ENCODE assay signal across 19 cellular contexts in the genomic region with DNA sequence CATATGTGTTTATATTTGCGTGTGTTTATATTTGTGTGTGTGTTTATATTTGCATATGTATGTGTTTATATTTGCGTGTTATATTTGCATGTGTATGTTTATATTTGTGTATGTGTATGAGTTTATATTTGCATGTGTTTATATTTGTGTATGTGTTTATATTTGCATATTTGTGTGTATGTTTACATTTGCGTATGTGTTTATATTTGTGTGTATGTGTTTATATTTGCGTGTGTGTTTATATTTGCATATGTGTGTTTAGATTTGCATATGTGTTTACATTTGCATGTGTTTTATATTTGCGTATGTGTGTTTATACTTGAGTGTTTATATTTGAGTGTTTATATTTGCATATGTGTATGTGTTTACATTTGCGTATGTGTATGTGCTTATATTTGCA.
"Had no signal": no experiment of that assay in that cellular context is flagged by ENCODE, and none has a peak within 500 bp of the region (broad histone marks: within the 10 kb centered on the region; RNA-seq: fewer than 3 reads in every experiment).

No MANE protein-coding gene starts in this region.

- H3K9me2 ChIP-seq: SK-N-SH had no signal

- H3K4me2 ChIP-seq: KMS-11, SK-N-SH had no signal

- H3K9me3 ChIP-seq: SK-N-SH had no signal

- H3K27ac ChIP-seq: KMS-11, RWPE1 had no signal

- DNase-seq: NCI-H1048; NCI-H1105; NCI-H1417; NCI-H1436 treated with DMSO at 0.1 percent for 48 hours; NCI-H1694; NCI-H187 treated with DMSO at 0.1 percent for 48 hours; NCI-H2029 treated with DMSO at 0.1 percent for 48 hours; NCI-H2171 treated with DMSO at 0.1 percent for 48 hours; NCI-H524 treated with DMSO at 0.1 percent for 48 hours; NCI-H69; NCI-H774; NK-92 treated with Interleukin-12 subunit alpha and Interleukin-12 subunit beta, amount 100 ng/mL, for 24 hours; PC-3; SHP77; SK-N-SH; SW 1271 had no signal

- H3K9ac ChIP-seq: KMS-11, SK-N-SH had no signal

- H3K4me3 ChIP-seq: K562 had no signal

- FAIRE-seq: K562 had no signal
